Comparison of ENCODE assay signal across 12 cellular contexts in genomic region chr5:40605295-40605958, GRCh38.
DNase-seq lines count a peak whose midpoint lies in the region; ATAC-seq, FAIRE-seq and TF ChIP-seq lines count a peak whose summit lies in the region.
"Had no signal": no experiment of that assay in that cellular context is flagged by ENCODE, and none has a peak within 500 bp of the region (broad histone marks: within the 10 kb centered on the region; RNA-seq: fewer than 3 reads in every experiment).

No MANE protein-coding gene starts in this region.

- H3K4me3 ChIP-seq in neutrophil (ENCODE audit: low read depth in 1 of 2, low read length in 1 of 2), result no peak overlapping the region
- no peak overlapping the region for H3K4me3 ChIP-seq in kidney (ENCODE audit: low read length in 2 of 2)
- H3K4me3 ChIP-seq: suprapubic skin had no signal

- H3K36me3 ChIP-seq in neutrophil (no peaks in the 10 kb centered on the region), kidney (ENCODE audit: control insufficient read depth in 1 of 2, insufficient read depth in 2 of 2, low read length in 2 of 2) (no peaks in the 10 kb centered on the region)
- H3K36me3 ChIP-seq: suprapubic skin had no signal

- TF ChIP-seq CTCF in neutrophil (IDR thresholded peaks at IDR 0.05) (no peak), kidney (IDR thresholded peaks at IDR 0.05; ENCODE audit: borderline replicate concordance, extremely low read depth, insufficient read depth) (no peak)

- H3K9me3 ChIP-seq in neutrophil, result no peaks in the 10 kb centered on the region
- H3K9me3 ChIP-seq in kidney (ENCODE audit: control insufficient read depth in 1 of 2, low read length in 2 of 2), result no peaks in the 10 kb centered on the region
- H3K9me3 ChIP-seq: suprapubic skin had no signal

- intact Hi-C loops in kidney (cut with DNase I), result no loop called here

- peak; percentile 74 for ATAC-seq in activated naive CD8-positive, alpha-beta T cell treated with anti-CD3 and anti-CD28 coated beads, Interleukin-2, amount 10 ng/mL, durations not matched to agents 7 days and 5 days (ENCODE audit: low read depth)
- no peak for ATAC-seq in GM21360 (IDR thresholded peaks at IDR 0.05; ENCODE audit: unreplicated experiment)
- ATAC-seq: HepG2 had no signal

- H3K4me3 Mint-ChIP-seq in activated naive CD8-positive, alpha-beta T cell treated with anti-CD3 and anti-CD28 coated beads, Interleukin-2, amount 10 ng/mL, durations not matched to agents 7 days and 5 days, result peak overlapping the region; percentile 40
- H3K4me3 Mint-ChIP-seq: nephron progenitor cell had no signal

- peaks cover 3% of the 10 kb centered on the region for H3K9me3 Mint-ChIP-seq in activated naive CD8-positive, alpha-beta T cell treated with anti-CD3 and anti-CD28 coated beads, Interleukin-2, amount 10 ng/mL, durations not matched to agents 7 days and 5 days
- H3K9me3 Mint-ChIP-seq: nephron progenitor cell had no signal

- peaks cover 19% of the 10 kb centered on the region for H3K4me1 Mint-ChIP-seq in activated naive CD8-positive, alpha-beta T cell treated with anti-CD3 and anti-CD28 coated beads, Interleukin-2, amount 10 ng/mL, durations not matched to agents 7 days and 5 days

- H3K27ac ChIP-seq in neutrophil (peak overlapping the region; percentile 68), kidney (ENCODE audit: low read depth in 2 of 2, low read length in 2 of 2) (no peak overlapping the region)
- H3K27ac ChIP-seq: suprapubic skin had no signal

- peaks cover 7% of the 10 kb centered on the region for H3K36me3 Mint-ChIP-seq in activated naive CD8-positive, alpha-beta T cell treated with anti-CD3 and anti-CD28 coated beads, Interleukin-2, amount 10 ng/mL, durations not matched to agents 7 days and 5 days

- no peak for FAIRE-seq in kidney (lab: Jason Lieb, UNC)
- FAIRE-seq: HepG2 had no signal

- peaks cover 0 to 24% of the 10 kb centered on the region in 2 experiments for H3K4me1 ChIP-seq in neutrophil (ENCODE audit: control insufficient read depth in 1 of 2, insufficient read depth in 1 of 2, low read depth in 1 of 2, low read length in 1 of 2)
- H3K4me1 ChIP-seq in kidney (ENCODE audit: control insufficient read depth in 1 of 2, insufficient read depth in 1 of 2, low read depth in 1 of 2, low read length in 2 of 2), result no peaks in the 10 kb centered on the region
- H3K4me1 ChIP-seq: suprapubic skin had no signal

- no peaks in the 10 kb centered on the region for H3K27me3 Mint-ChIP-seq in activated naive CD8-positive, alpha-beta T cell treated with anti-CD3 and anti-CD28 coated beads, Interleukin-2, amount 10 ng/mL, durations not matched to agents 7 days and 5 days

- POLR2A ChIA-PET in activated naive CD8-positive, alpha-beta T cell treated with anti-CD3 and anti-CD28 coated beads, Interleukin-2, amount 10 ng/mL, durations not matched to agents 7 days and 5 days (lab: Charles Lee), result interaction anchor here (0.6 to 1.3 kb wide), 2 partner anchors 10 kb away, joined by 4 to 6 read pairs; no protein-coding TSS in a partner anchor

- DNase-seq in H4 (ENCODE audit: low spot score) (peak; percentile 23), NAMALWA (ENCODE audit: low spot score) (peak; percentile 45), DMS 273 (lab: John Stamatoyannopoulos, UW; ENCODE audit: unreplicated experiment) (no peak), kidney (no peak)
- DNase-seq in activated naive CD8-positive, alpha-beta T cell treated with anti-CD3 and anti-CD28 coated beads, Interleukin-2, amount 10 ng/mL, durations not matched to agents 7 days and 5 days, result no peak
- DNase-seq: activated CD4-positive, alpha-beta T cell treated with anti-CD3 and anti-CD28 coated beads for 48 hours; hippocampal formation; nephron progenitor cell had no signal

- no peak overlapping the region for H3K9ac ChIP-seq in kidney (ENCODE audit: low read length in 2 of 2)

- no peaks in the 10 kb centered on the region for H3K27me3 ChIP-seq in neutrophil
- H3K27me3 ChIP-seq: suprapubic skin had no signal

- H3K27ac Mint-ChIP-seq in activated naive CD8-positive, alpha-beta T cell treated with anti-CD3 and anti-CD28 coated beads, Interleukin-2, amount 10 ng/mL, durations not matched to agents 7 days and 5 days, result no peak overlapping the region

Comparison
In these comparisons a context has a peak if more than half of its experiments do, and no peak if none do; other contexts are left out.
1. DNase-seq: peak in H4 (single experiment) and NAMALWA (single experiment); none in activated naive CD8-positive, alpha-beta T cell treated with anti-CD3 and anti-CD28 coated beads, Interleukin-2, amount 10 ng/mL, durations not matched to agents 7 days and 5 days (single experiment), DMS 273 (single experiment) and kidney (single experiment).